ENCODE assay signal across 10 cellular contexts in genomic region chr14:99860219-99860618, GRCh38.
"Had no signal": no experiment of that assay in that cellular context is flagged by ENCODE, and none has a peak within 500 bp of the region (broad histone marks: within the 10 kb centered on the region; RNA-seq: fewer than 3 reads in every experiment).

No MANE protein-coding gene starts in this region.

- H3K4me1 ChIP-seq: adrenal gland, uterus had no signal

- H3K27ac ChIP-seq: adrenal gland, cardiac muscle cell, pancreas, uterus had no signal

- DNase-seq: activated CD4-positive, alpha-beta memory T cell treated with anti-CD3 and anti-CD28 coated beads, Interleukin-2, amount 10 ng/mL, durations not matched to agents 7 days and 5 days; activated CD4-positive, alpha-beta T cell treated with anti-CD3 and anti-CD28 coated beads for 4 hours; activated effector memory CD4-positive, alpha-beta T cell treated with anti-CD3 and anti-CD28 coated beads, Interleukin-2, amount 50 U/mL, for 16 hours; activated T-cell treated with anti-CD3 and anti-CD28 coated beads, Interleukin-2, amount 50 U/mL, for 48 hours; adrenal gland; naive B cell; pancreas; stimulated activated CD4-positive, alpha-beta T cell treated with anti-CD3 and anti-CD28 coated beads, Interleukin-1b, Interleukin-23, amount 100 ng/mL, for 48 hours; uterus had no signal

- H3K9me3 ChIP-seq: adrenal gland, pancreas, uterus had no signal

- H3K4me3 ChIP-seq: adrenal gland, cardiac muscle cell, pancreas, uterus had no signal

- H3K27me3 ChIP-seq: adrenal gland, cardiac muscle cell, pancreas, uterus had no signal

- H3K36me3 ChIP-seq: adrenal gland, cardiac muscle cell, pancreas, uterus had no signal
